In genomic region chr1:31617218-31617916, GRCh38 we compare ENCODE assay signal across 1 cellular context.
TF ChIP-seq lines count a peak whose summit lies in the region.

Gene HCRTR1 (plus strand): TSS chr1:31617689. CDS start chr1:31619193, 1,504 bp downstream.

TF ChIP-seq in GM23338, 12 proteins besides CTCF, POLR2A, EP300 and RAD21 (continued from another document):
- TF ChIP-seq ZNF462 (CRISPR knock-in tag; IDR thresholded peaks at IDR 0.05) = no peak
- TF ChIP-seq REST (IDR thresholded peaks at IDR 0.05; ENCODE audit: unreplicated experiment) = no peak
- TF ChIP-seq ETS1 (IDR thresholded peaks at IDR 0.05) = no peak
- no peak for TF ChIP-seq STAT1 (IDR thresholded peaks at IDR 0.05; ENCODE audit: unreplicated experiment)
- TF ChIP-seq POLR2AphosphoS5 (IDR thresholded peaks at IDR 0.05; ENCODE audit: low read depth) = no peak
- TF ChIP-seq ZNF331 (CRISPR knock-in tag; IDR thresholded peaks at IDR 0.05; ENCODE audit: low read depth) = no peak
- no peak for TF ChIP-seq EZH2 (IDR thresholded peaks at IDR 0.05; ENCODE audit: low read depth, unreplicated experiment)
